1 cellular context compared by ENCODE assay signal in genomic region chr6:166166314-166167257, GRCh38.
TF ChIP-seq lines count a peak whose summit lies in the region.

No MANE protein-coding gene starts in this region.

TF ChIP-seq in GM23338, 12 proteins besides CTCF, POLR2A, EP300 and RAD21 (continued from another document):
- TF ChIP-seq ZNF462 (CRISPR knock-in tag; IDR thresholded peaks at IDR 0.05) (no peak), EZH2phosphoT487 (IDR thresholded peaks at IDR 0.05; ENCODE audit: unreplicated experiment) (peak; percentile 79), EZH2 (IDR thresholded peaks at IDR 0.05; ENCODE audit: low read depth, unreplicated experiment) (peak; percentile 80), NANOG (IDR thresholded peaks at IDR 0.05; ENCODE audit: borderline replicate concordance) (no peak), STAT1 (IDR thresholded peaks at IDR 0.05; ENCODE audit: unreplicated experiment) (no peak), JUNB (IDR thresholded peaks at IDR 0.05; ENCODE audit: unreplicated experiment) (no peak), POLR2AphosphoS5 (IDR thresholded peaks at IDR 0.05; ENCODE audit: low read depth) (no peak), ZNF331 (CRISPR knock-in tag; IDR thresholded peaks at IDR 0.05; ENCODE audit: low read depth) (no peak)
